ENCODE assay signal across 10 cellular contexts in genomic region chr4:102684605-102685052, GRCh38.
A peak's percentile ranks its signal among the peaks of the same experiment; 100 is the strongest.
DNase-seq lines count a peak whose midpoint lies in the region; ATAC-seq, FAIRE-seq and TF ChIP-seq lines count a peak whose summit lies in the region.
"Had no signal": no experiment of that assay in that cellular context is flagged by ENCODE, and none has a peak within 500 bp of the region (broad histone marks: within the 10 kb centered on the region; RNA-seq: fewer than 3 reads in every experiment).

No MANE protein-coding gene starts in this region.

- CTCF ChIA-PET in A549 (lab: Yijun Ruan, JAX), result no interaction called here

- TF ChIP-seq CTCF in A549 (IDR thresholded peaks at IDR 0.05) (no peak), KMS-11 (conservative IDR thresholded peaks at IDR 0.05; ENCODE audit: low read depth, low read length) (no peak), bronchial epithelial cell (IDR thresholded peaks at IDR 0.05; ENCODE audit: insufficient read depth, low read length, severe bottlenecking) (no peak)

- no peak overlapping the region for H3K9ac ChIP-seq in KMS-11

- TF ChIP-seq RAD21 in A549 (conservative IDR thresholded peaks at IDR 0.05 in 1 of 2, IDR thresholded peaks at IDR 0.05 in 1 of 2), result no peak

- H3K4me1 ChIP-seq in A549, result peaks cover 27% of the 10 kb centered on the region
- peaks cover 19% of the 10 kb centered on the region for H3K4me1 ChIP-seq in KMS-11 (ENCODE audit: low read depth, poor library complexity, severe bottlenecking)
- H3K4me1 ChIP-seq: BE2C had no signal

- intact Hi-C loops in cardiac septum (cut with DNase I), result no loop called here

- H2AFZ ChIP-seq in KMS-11 (ENCODE audit: low read depth), result no peak overlapping the region

- no peak for TF ChIP-seq EP300 in A549 (IDR thresholded peaks at IDR 0.05)

- POLR2A ChIA-PET in A549 (lab: Yijun Ruan, JAX), result no interaction called here

- FAIRE-seq in A549 (lab: Jason Lieb, UNC), result no peak
- no peak for FAIRE-seq in bronchial epithelial cell (lab: Jason Lieb, UNC)

- ATAC-seq in A549 (peak; percentile 89), GM21576 (IDR thresholded peaks at IDR 0.05; ENCODE audit: unreplicated experiment) (peak; percentile 22), GM19035 (IDR thresholded peaks at IDR 0.05; ENCODE audit: unreplicated experiment) (no peak), GM21515 (IDR thresholded peaks at IDR 0.05; ENCODE audit: unreplicated experiment) (no peak), GM21367 (IDR thresholded peaks at IDR 0.05; ENCODE audit: unreplicated experiment) (no peak)
- ATAC-seq: activated CD4-positive, alpha-beta T cell treated with anti-CD3 and anti-CD28 coated beads for 36 hours had no signal

- 41% methylated on average over 4 of the region's 4 CpGs for WGBS in A549 (ENCODE audit: missing lambda C conversion rate)

- H3K27me3 ChIP-seq in KMS-11 (ENCODE audit: insufficient read depth, low read depth) (no peaks in the 10 kb centered on the region), bronchial epithelial cell (ENCODE audit: control insufficient read depth, insufficient read depth, low read length) (no peaks in the 10 kb centered on the region)
- H3K27me3 ChIP-seq: BE2C had no signal

- DNase-seq in A549 (ENCODE audit: low read depth in 1 of 2, low spot score in 1 of 2), result peak; percentile 2 to 31
- DNase-seq in bronchial epithelial cell (ENCODE audit: low read depth), result peak; percentile 98
- no peak for DNase-seq in cardiac septum (ENCODE audit: low spot score)
- DNase-seq: activated CD4-positive, alpha-beta T cell treated with anti-CD3 and anti-CD28 coated beads for 36 hours; BE2C had no signal

- H3K36me3 ChIP-seq in KMS-11 (ENCODE audit: insufficient read depth), result no peaks in the 10 kb centered on the region
- no peaks in the 10 kb centered on the region for H3K36me3 ChIP-seq in bronchial epithelial cell (ENCODE audit: control insufficient read depth, insufficient read depth, low read length)
- H3K36me3 ChIP-seq: BE2C had no signal

- H3K4me2 ChIP-seq in A549 (peak overlapping the region; percentile 33; the same call in 2 of the 3 replicates), KMS-11 (peak overlapping the region; percentile 18; the same call in 1 of the 2 replicates)

- no peaks in the 10 kb centered on the region for H3K79me2 ChIP-seq in KMS-11 (ENCODE audit: insufficient read depth, low read depth)

- no peak for TF ChIP-seq POLR2A in A549 (IDR thresholded peaks at IDR 0.05; ENCODE audit: low read length)

- no peaks in the 10 kb centered on the region for H3K9me3 ChIP-seq in A549
- H3K9me3 ChIP-seq: BE2C had no signal

- H3K4me3 ChIP-seq in A549 (no peak overlapping the region), KMS-11 (IDR thresholded peaks at IDR 0.05; ENCODE audit: insufficient read depth, low read depth, low read length) (no peak overlapping the region), bronchial epithelial cell (ENCODE audit: low read depth, low read length) (no peak overlapping the region)

- H4K20me1 ChIP-seq in KMS-11 (ENCODE audit: insufficient read depth), result no peaks in the 10 kb centered on the region

- H3K27ac ChIP-seq in A549 (peak overlapping the region; percentile 34 to 64; a peak in 4 of 6 replicates), KMS-11 (no peak overlapping the region)

TF ChIP-seq in A549, 52 proteins besides CTCF, POLR2A, EP300 and RAD21:
- TF ChIP-seq HMGXB4 (CRISPR knock-in tag; IDR thresholded peaks at IDR 0.05; ENCODE audit: borderline replicate concordance) (no peak), ZSCAN20 (CRISPR knock-in tag; IDR thresholded peaks at IDR 0.05) (no peak), BCL3 (IDR thresholded peaks at IDR 0.05) (no peak), FOSL2 (IDR thresholded peaks at IDR 0.05) (0 out of 2 replicates have a peak, but pooled peaks have one; percentile 24), FOSL2 (CRISPR knock-in tag; IDR thresholded peaks at IDR 0.05) (peak; percentile 26; the same call in 1 of the 2 replicates)
TF ChIP-seq in A549: peak in this region for 1.

Comparison
In these comparisons a context has a peak if more than half of its experiments do, and no peak if none do; other contexts are left out.
1. ATAC-seq: peak in A549 (2 of 2) and GM21576 (single experiment); none in GM19035 (single experiment), GM21515 (single experiment) and GM21367 (single experiment).